Comparison of ENCODE assay signal across 22 cellular contexts in genomic region chr21:46625759-46626158, GRCh38. TPM values are rescaled to one million over a fixed set of nuclear protein-coding genes. Genes with fewer than 3 reads are reported as not detected.
A peak's percentile ranks its signal among the peaks of the same experiment; 100 is the strongest.
DNase-seq lines count a peak whose midpoint lies in the region; ATAC-seq and TF ChIP-seq lines count a peak whose summit lies in the region.
"Had no signal": no experiment of that assay in that cellular context is flagged by ENCODE, and none has a peak within 500 bp of the region (broad histone marks: within the 10 kb centered on the region; RNA-seq: fewer than 3 reads in every experiment).

No MANE protein-coding gene starts in this region.

- no peak for ATAC-seq in CD4-positive, alpha-beta T cell (ENCODE audit: poor library complexity)
- no peak for ATAC-seq in T-cell (replicated peaks in 1 of 4)
- ATAC-seq in naive thymus-derived CD4-positive, alpha-beta T cell = no peak
- ATAC-seq: GM23338 had no signal

- peaks cover 39% of the 10 kb centered on the region for H3K4me1 ChIP-seq in BLaER1
- H3K4me1 ChIP-seq in naive thymus-derived CD4-positive, alpha-beta T cell (ENCODE audit: control insufficient read depth in 2 of 2, insufficient read depth in 2 of 2, low read length in 2 of 2) = peaks cover 27 to 71% of the 10 kb centered on the region in 2 donors
- H3K4me1 ChIP-seq: HAP-1 had no signal

- CTCF ChIA-PET in CD4-positive, alpha-beta T cell (lab: Charles Lee) = no interaction called here
- CTCF ChIA-PET in T-cell (lab: Charles Lee) = no interaction called here
- CTCF ChIA-PET in naive thymus-derived CD4-positive, alpha-beta T cell (lab: Charles Lee) = interaction anchor here (1.2 kb wide), 1 partner anchor 58 kb away, joined by 3 read pairs; no protein-coding TSS in a partner anchor

- POLR2A ChIA-PET in CD4-positive, alpha-beta T cell (lab: Charles Lee) = interaction anchor here (1.9 to 2.9 kb wide), 2 partner anchors 10 to 74 kb away, joined by 7 to 32 read pairs; partner anchors contain the start of gene PRMT2
- POLR2A ChIA-PET in T-cell (lab: Charles Lee) = no interaction called here
- POLR2A ChIA-PET in naive thymus-derived CD4-positive, alpha-beta T cell (lab: Charles Lee) = interaction anchor here (0.6 to 5.1 kb wide), 6 partner anchors 10 to 73 kb away, joined by 3 to 58 read pairs (median 4); partner anchors contain the start of gene PRMT2

- H3K27ac Mint-ChIP-seq in CD4-positive, alpha-beta T cell = peak overlapping the region; percentile 91
- H3K27ac Mint-ChIP-seq in T-cell (peak overlapping the region; percentile 63 to 96), type B pancreatic cell (no peak overlapping the region)
- peak overlapping the region in 8 of 9 donors; percentile 91 to 98 (median 96) for H3K27ac Mint-ChIP-seq in naive thymus-derived CD4-positive, alpha-beta T cell
- H3K27ac Mint-ChIP-seq: GM23338 had no signal

- peak overlapping the region; percentile 4; the same call in 1 of the 2 replicates for H3K4me3 ChIP-seq in BLaER1
- H3K4me3 ChIP-seq in naive thymus-derived CD4-positive, alpha-beta T cell (ENCODE audit: low read length) = no peak overlapping the region
- H3K4me3 ChIP-seq: GM23338, HAP-1, SJSA1 had no signal

- H3K4me2 ChIP-seq in BLaER1 = no peak overlapping the region
- H3K4me2 ChIP-seq: GM23338, KMS-11 had no signal

- no peaks in the 10 kb centered on the region for H4K20me1 ChIP-seq in BLaER1

- H3K4me3 Mint-ChIP-seq in CD4-positive, alpha-beta T cell = no peak overlapping the region
- peak overlapping the region in 1 of 3 donors; percentile 63 for H3K4me3 Mint-ChIP-seq in T-cell
- H3K4me3 Mint-ChIP-seq in naive thymus-derived CD4-positive, alpha-beta T cell = peak overlapping the region in 7 of 10 donors; percentile 3 to 86 (median 71)
- no peak overlapping the region for H3K4me3 Mint-ChIP-seq in type B pancreatic cell
- H3K4me3 Mint-ChIP-seq: GM23338 had no signal

- no peak overlapping the region for H3K27ac ChIP-seq in BLaER1
- H3K27ac ChIP-seq in CD4-positive, alpha-beta T cell (ENCODE audit: low read depth, low read length) = peak overlapping the region; percentile 32
- H3K27ac ChIP-seq in naive thymus-derived CD4-positive, alpha-beta T cell (ENCODE audit: low read depth, low read length) = peak overlapping the region; percentile 53
- H3K27ac ChIP-seq: C4-2B, KMS-11, SJSA1 had no signal

- TF ChIP-seq CTCF in CD4-positive, alpha-beta T cell (IDR thresholded peaks at IDR 0.05) = no peak
- no peak for TF ChIP-seq CTCF in type B pancreatic cell (conservative IDR thresholded peaks at IDR 0.05)

- H3K27me3 Mint-ChIP-seq in CD4-positive, alpha-beta T cell = no peaks in the 10 kb centered on the region
- no peaks in the 10 kb centered on the region for H3K27me3 Mint-ChIP-seq in T-cell
- no peaks in the 10 kb centered on the region for H3K27me3 Mint-ChIP-seq in naive thymus-derived CD4-positive, alpha-beta T cell
- peaks cover 4% of the 10 kb centered on the region for H3K27me3 Mint-ChIP-seq in type B pancreatic cell

- H3K4me1 Mint-ChIP-seq in CD4-positive, alpha-beta T cell (ENCODE audit: low read depth) = peaks cover 83% of the 10 kb centered on the region
- H3K4me1 Mint-ChIP-seq in T-cell = peaks cover 55 to 72% (median 62%) of the 10 kb centered on the region in 3 donors
- peaks cover 40 to 97% (median 83%) of the 10 kb centered on the region in 7 donors for H3K4me1 Mint-ChIP-seq in naive thymus-derived CD4-positive, alpha-beta T cell
- peaks cover 15% of the 10 kb centered on the region for H3K4me1 Mint-ChIP-seq in type B pancreatic cell (ENCODE audit: unreplicated experiment)
- H3K4me1 Mint-ChIP-seq: GM23338 had no signal

- H3K9me3 ChIP-seq in BLaER1 = peaks cover 34% of the 10 kb centered on the region
- peaks cover 9% of the 10 kb centered on the region for H3K9me3 ChIP-seq in CD4-positive, alpha-beta T cell (ENCODE audit: control insufficient read depth, low read length)
- H3K9me3 ChIP-seq in naive thymus-derived CD4-positive, alpha-beta T cell (ENCODE audit: control insufficient read depth in 2 of 3, low read length in 3 of 3) = no peaks in the 10 kb centered on the region

- intact Hi-C loops in CD4-positive, alpha-beta T cell (cut with DNase I, micrococcal nuclease) = loop anchor here in 1 of 2 experiments (2.0 kb wide), 1 partner anchor 75 kb away; no protein-coding TSS in a partner anchor
- intact Hi-C loops in naive thymus-derived CD4-positive, alpha-beta T cell (cut with micrococcal nuclease) = loop anchor here in 1 of 2 donors (1.0 kb wide), 1 partner anchor 10 kb away; the partner anchor contains the start of gene PRMT2

- H3K36me3 Mint-ChIP-seq in CD4-positive, alpha-beta T cell (ENCODE audit: low read depth) = peaks cover 5% of the 10 kb centered on the region
- peaks cover 5% of the 10 kb centered on the region for H3K36me3 Mint-ChIP-seq in T-cell
- H3K36me3 Mint-ChIP-seq in naive thymus-derived CD4-positive, alpha-beta T cell = peaks cover 0 to 13% (median 0%) of the 10 kb centered on the region in 5 donors
- no peaks in the 10 kb centered on the region for H3K36me3 Mint-ChIP-seq in type B pancreatic cell

- no peaks in the 10 kb centered on the region for H3K36me3 ChIP-seq in BLaER1
- no peaks in the 10 kb centered on the region for H3K36me3 ChIP-seq in naive thymus-derived CD4-positive, alpha-beta T cell (ENCODE audit: control insufficient read depth in 2 of 3, insufficient read depth in 3 of 3, low read length in 3 of 3)
- H3K36me3 ChIP-seq: HAP-1, SJSA1 had no signal

- H3K9me3 Mint-ChIP-seq in CD4-positive, alpha-beta T cell = peaks cover 7% of the 10 kb centered on the region
- H3K9me3 Mint-ChIP-seq in T-cell (peaks cover 0 to 8% (median 0%) of the 10 kb centered on the region in 3 donors), type B pancreatic cell (no peaks in the 10 kb centered on the region)
- peaks cover 0 to 18% (median 8%) of the 10 kb centered on the region in 11 donors for H3K9me3 Mint-ChIP-seq in naive thymus-derived CD4-positive, alpha-beta T cell

- DNase-seq in CD4-positive, alpha-beta T cell = no peak
- DNase-seq in T-cell = no peak
- no peak for DNase-seq in naive thymus-derived CD4-positive, alpha-beta T cell
- no peak for DNase-seq in type B pancreatic cell (ENCODE audit: extremely low spot score, unreplicated experiment)
- no peak for DNase-seq in DMS114 treated with DMSO at 0.1 percent for 48 hours (lab: John Stamatoyannopoulos, UW; ENCODE audit: unreplicated experiment)
- no peak for DNase-seq in activated CD4-positive, alpha-beta T cell treated with anti-CD3 and anti-CD28 coated beads for 1 hour
- DNase-seq: DMS53, IMR-90, MM.1S, NCI-H2029 treated with DMSO at 0.1 percent for 48 hours, NCI-H446 treated with DMSO at 0.1 percent for 48 hours, NCI-H526, Right ventricle myocardium superior, RPMI8226 had no signal

- no peak overlapping the region for H3K9ac ChIP-seq in BLaER1
- H3K9ac ChIP-seq: KMS-11 had no signal

- H3K27me3 ChIP-seq in BLaER1 = no peaks in the 10 kb centered on the region
- no peaks in the 10 kb centered on the region for H3K27me3 ChIP-seq in CD4-positive, alpha-beta T cell (ENCODE audit: control insufficient read depth, insufficient read depth, low read length)
- H3K27me3 ChIP-seq in naive thymus-derived CD4-positive, alpha-beta T cell (ENCODE audit: control insufficient read depth in 2 of 2, insufficient read depth in 2 of 2, low read length in 2 of 2) = no peaks in the 10 kb centered on the region
- H3K27me3 ChIP-seq: SJSA1 had no signal

RNA-seq across cellular contexts. Expression of gene PRMT2, which starts 9.7 kb away (rescaled TPM):
- total RNA-seq in CD4-positive, alpha-beta T cell = 100 to 1,000 TPM in 1 of 2 experiments, 10 to 100 TPM in 1; 97.1 to 101 TPM
- total RNA-seq in T-cell (100 to 1,000 TPM; 145 to 258 (median 205) TPM), type B pancreatic cell (ENCODE audit: low replicate concordance) (63.4 and 74.8 TPM in 2 replicates)
- total RNA-seq in naive thymus-derived CD4-positive, alpha-beta T cell = 100 to 1,000 TPM; 125 to 268 (median 177) TPM
- polyA plus RNA-seq in naive thymus-derived CD4-positive, alpha-beta T cell = 100 to 1,000 TPM; 326 to 377 TPM

RNA-seq across cellular contexts. Expression of gene S100B, which starts 20.9 kb away (rescaled TPM):
- under 1 TPM; 0.47 to 0.52 TPM for total RNA-seq in CD4-positive, alpha-beta T cell
- total RNA-seq in T-cell (10 to 100 TPM in 2 of 5 donors, 1 to 10 TPM in 2, under 1 TPM in 1; 0.49 to 11.4 (median 8.9) TPM), type B pancreatic cell (ENCODE audit: low replicate concordance) (5.5 TPM in 1 of 2 replicates, not detected in the other)
- 1 to 10 TPM in 1 of 5 experiments, under 1 TPM in 4; 0.27 to 2.3 (median 0.95) TPM for total RNA-seq in naive thymus-derived CD4-positive, alpha-beta T cell
- 1 to 10 TPM; 1.1 to 7.0 TPM for polyA plus RNA-seq in naive thymus-derived CD4-positive, alpha-beta T cell
- total RNA-seq: A673, G401, SJSA1 had no signal

Comparison
In these comparisons a context has a peak if more than half of its experiments do, and no peak if none do; other contexts are left out.
1. H3K4me3 Mint-ChIP-seq: peak in naive thymus-derived CD4-positive, alpha-beta T cell (7 of 10); none in CD4-positive, alpha-beta T cell (single experiment) and type B pancreatic cell (single experiment).
2. POLR2A ChIA-PET loops: an anchor here in CD4-positive, alpha-beta T cell (1.9 to 2.9 kb wide) and naive thymus-derived CD4-positive, alpha-beta T cell (0.6 to 5.1 kb wide); none called in T-cell.